ENCODE assay signal across 19 cellular contexts in genomic region chr1:14928886-14929546, GRCh38.
DNase-seq lines count a peak whose midpoint lies in the region; ATAC-seq and TF ChIP-seq lines count a peak whose summit lies in the region.
"Had no signal": no experiment of that assay in that cellular context is flagged by ENCODE, and none has a peak within 500 bp of the region (broad histone marks: within the 10 kb centered on the region; RNA-seq: fewer than 3 reads in every experiment).

No MANE protein-coding gene starts in this region.

- no peaks in the 10 kb centered on the region for H3K9me3 Mint-ChIP-seq in Caco-2 (ENCODE audit: unreplicated experiment)
- H3K9me3 Mint-ChIP-seq: activated CD4-positive, alpha-beta memory T cell treated with anti-CD3 and anti-CD28 coated beads for 36 hours; H9; stimulated activated naive CD8-positive, alpha-beta T cell treated with anti-CD3 and anti-CD28 coated beads, Interleukin-15, Interleukin-2, amounts not matched to agents 100 ng/mL and 50 ng/mL, for 24 hours had no signal

- H3K36me3 ChIP-seq in Caco-2 (ENCODE audit: control insufficient read depth, insufficient read depth, low read length) = no peaks in the 10 kb centered on the region
- H3K36me3 ChIP-seq in left lung = no peaks in the 10 kb centered on the region
- H3K36me3 ChIP-seq in skeletal muscle satellite cell (ENCODE audit: insufficient read depth, low read length) = no peaks in the 10 kb centered on the region
- H3K36me3 ChIP-seq: brain microvascular endothelial cell, colonic mucosa, upper lobe of right lung had no signal

- no peaks in the 10 kb centered on the region for H3K27me3 Mint-ChIP-seq in Caco-2 (ENCODE audit: insufficient read depth, unreplicated experiment)

- H3K4me3 ChIP-seq in Caco-2 (ENCODE audit: low read depth, low read length) (no peak overlapping the region), astrocyte of the cerebellum (ENCODE audit: low read depth, low read length) (no peak overlapping the region), left lung (no peak overlapping the region), skeletal muscle satellite cell (ENCODE audit: low read length) (no peak overlapping the region)
- H3K4me3 ChIP-seq: colonic mucosa, upper lobe of right lung had no signal

- H3K4me3 Mint-ChIP-seq in Caco-2 (ENCODE audit: unreplicated experiment) = peak overlapping the region; percentile 32
- H3K4me3 Mint-ChIP-seq: activated CD4-positive, alpha-beta memory T cell treated with anti-CD3 and anti-CD28 coated beads for 36 hours; CD14-positive monocyte; H9; stimulated activated naive CD8-positive, alpha-beta T cell treated with anti-CD3 and anti-CD28 coated beads, Interleukin-15, Interleukin-2, amounts not matched to agents 100 ng/mL and 50 ng/mL, for 24 hours had no signal

- H3K4me2 ChIP-seq in skeletal muscle satellite cell (ENCODE audit: low read length) = peak overlapping the region; percentile 69
- H3K4me2 ChIP-seq: KMS-11 had no signal

- DNase-seq in Caco-2 = no peak
- DNase-seq in astrocyte of the cerebellum (ENCODE audit: low read depth) = peak; percentile 11
- no peak for DNase-seq in left lung
- DNase-seq: activated CD4-positive, alpha-beta memory T cell treated with anti-CD3 and anti-CD28 coated beads for 36 hours; activated CD4-positive, CD25-positive, alpha-beta regulatory T cell; activated effector memory CD4-positive, alpha-beta T cell treated with anti-CD3 and anti-CD28 coated beads, Interleukin-2, amount 50 U/mL, for 16 hours; H9; head of caudate nucleus; retina; upper lobe of right lung had no signal

- in situ Hi-C loops in astrocyte of the cerebellum (cut with HindIII; ENCODE audit: low sequenced_read_pairs) = no loop called here

- H3K36me3 Mint-ChIP-seq in Caco-2 (ENCODE audit: insufficient read depth, unreplicated experiment) = no peaks in the 10 kb centered on the region
- H3K36me3 Mint-ChIP-seq: activated CD4-positive, alpha-beta memory T cell treated with anti-CD3 and anti-CD28 coated beads for 36 hours; CD14-positive monocyte had no signal

- intact Hi-C loops in Caco-2 (cut with micrococcal nuclease; ENCODE audit: unreplicated experiment) = no loop called here
- intact Hi-C loops in left lung (cut with DNase I) = loop anchor here in 1 of 2 donors (5.0 kb wide), 1 partner anchor 93 kb away; no protein-coding TSS in a partner anchor

- H3K27me3 ChIP-seq in Caco-2 (replicated peaks; ENCODE audit: control insufficient read depth, insufficient read depth, low read length) (no peaks in the 10 kb centered on the region; the same call in 1 of the 2 replicates), left lung (peaks cover 0 to 28% of the 10 kb centered on the region in 2 donors), skeletal muscle satellite cell (ENCODE audit: control insufficient read depth, insufficient read depth, low read length) (no peaks in the 10 kb centered on the region)
- H3K27me3 ChIP-seq: brain microvascular endothelial cell, upper lobe of right lung had no signal

- H3K27ac Mint-ChIP-seq in Caco-2 (ENCODE audit: unreplicated experiment) = peak overlapping the region; percentile 38
- H3K27ac Mint-ChIP-seq: activated CD4-positive, alpha-beta memory T cell treated with anti-CD3 and anti-CD28 coated beads for 36 hours; stimulated activated naive CD8-positive, alpha-beta T cell treated with anti-CD3 and anti-CD28 coated beads, Interleukin-15, Interleukin-2, amounts not matched to agents 100 ng/mL and 50 ng/mL, for 24 hours had no signal

- BruUV-seq in Caco-2 (replicated peaks; lab: Mats Ljungman, UMichigan) = no TSS peak

- no peaks in the 10 kb centered on the region for H3K4me1 Mint-ChIP-seq in Caco-2 (ENCODE audit: low read depth, unreplicated experiment)

- H3K9ac ChIP-seq in skeletal muscle satellite cell (ENCODE audit: low read depth, low read length) = no peak overlapping the region
- H3K9ac ChIP-seq: KMS-11 had no signal

- no peaks in the 10 kb centered on the region for H3K9me3 ChIP-seq in Caco-2
- H3K9me3 ChIP-seq in left lung = no peaks in the 10 kb centered on the region
- no peaks in the 10 kb centered on the region for H3K9me3 ChIP-seq in skeletal muscle satellite cell (replicated peaks; ENCODE audit: low read length)
- H3K9me3 ChIP-seq: colonic mucosa, upper lobe of right lung had no signal

- TF ChIP-seq CTCF in Caco-2 (IDR thresholded peaks at IDR 0.05; ENCODE audit: insufficient read depth in 1 of 2, low read depth in 1 of 2, low read length in 1 of 2, severe bottlenecking in 1 of 2, unreplicated experiment in 1 of 2) (no peak), astrocyte of the cerebellum (IDR thresholded peaks at IDR 0.05; ENCODE audit: low read depth, low read length, missing control alignments) (no peak), left lung (IDR thresholded peaks at IDR 0.05) (no peak)

- ATAC-seq in left lung = peak; percentile 5
- ATAC-seq in HG02973 (IDR thresholded peaks at IDR 0.05; ENCODE audit: unreplicated experiment) = no peak
- no peak for ATAC-seq in GM21528 (IDR thresholded peaks at IDR 0.05; ENCODE audit: low FRiP score, unreplicated experiment)
- ATAC-seq in HG03025 (IDR thresholded peaks at IDR 0.05; ENCODE audit: low FRiP score, unreplicated experiment) = no peak

- peak overlapping the region in 1 of 2 donors; percentile 19 for H3K27ac ChIP-seq in left lung
- H3K27ac ChIP-seq: brain microvascular endothelial cell, colonic mucosa, KMS-11 had no signal

- peaks cover 4% of the 10 kb centered on the region; the same call in 1 of the 2 replicates for H3K4me1 ChIP-seq in Caco-2
- peaks cover 20 to 26% of the 10 kb centered on the region in 2 donors for H3K4me1 ChIP-seq in left lung
- H3K4me1 ChIP-seq in skeletal muscle satellite cell (ENCODE audit: control insufficient read depth, insufficient read depth, low read length) = peaks cover 40% of the 10 kb centered on the region

- POLR2A ChIA-PET in Caco-2 (lab: Charles Lee) = no interaction called here

- CTCF ChIA-PET in Caco-2 (lab: Charles Lee) = interaction anchor here (0.7 kb wide), 1 partner anchor 433 kb away, joined by 3 read pairs; no protein-coding TSS in a partner anchor
